20 cellular contexts compared by ENCODE assay signal in genomic region chr2:16687222-16687621, GRCh38. TPM values are rescaled to one million over a fixed set of nuclear protein-coding genes. Genes with fewer than 3 reads are reported as not detected.
DNase-seq lines count a peak whose midpoint lies in the region; ATAC-seq and TF ChIP-seq lines count a peak whose summit lies in the region.
"Had no signal": no experiment of that assay in that cellular context is flagged by ENCODE, and none has a peak within 500 bp of the region (broad histone marks: within the 10 kb centered on the region; RNA-seq: fewer than 3 reads in every experiment).

No MANE protein-coding gene starts in this region.

- no peak overlapping the region for H3K27ac ChIP-seq in heart left ventricle
- H3K27ac ChIP-seq in left ventricle myocardium inferior (replicated peaks), result no peak overlapping the region
- peak overlapping the region; percentile 100 for H3K27ac ChIP-seq in SK-N-MC
- no peak overlapping the region for H3K27ac ChIP-seq in smooth muscle cell (ENCODE audit: low read depth)
- H3K27ac ChIP-seq in dorsolateral prefrontal cortex, result no peak overlapping the region
- H3K27ac ChIP-seq: GM23248 had no signal

- no peak overlapping the region for H2AFZ ChIP-seq in smooth muscle cell (ENCODE audit: low read depth)
- H2AFZ ChIP-seq: GM23248 had no signal

- no peak overlapping the region for H3K4me3 Mint-ChIP-seq in memory B cell
- H3K4me3 Mint-ChIP-seq in stimulated activated memory B cell treated with anti-CD40 and anti-IgM and Interleukin-4, amounts not matched to agents 10 μg/mL and 1 μg/mL and 100 μg/mL, for 72 hours, result no peak overlapping the region
- H3K4me3 Mint-ChIP-seq: CD4-positive, CD25-positive, alpha-beta regulatory T cell; CD8-positive, alpha-beta memory T cell had no signal

- no peaks in the 10 kb centered on the region for H3K9me3 Mint-ChIP-seq in memory B cell
- H3K9me3 Mint-ChIP-seq in stimulated activated memory B cell treated with anti-CD40 and anti-IgM and Interleukin-4, amounts not matched to agents 10 μg/mL and 1 μg/mL and 100 μg/mL, for 72 hours, result no peaks in the 10 kb centered on the region

- H3K36me3 Mint-ChIP-seq in memory B cell, result no peaks in the 10 kb centered on the region
- H3K36me3 Mint-ChIP-seq in stimulated activated memory B cell treated with anti-CD40 and anti-IgM and Interleukin-4, amounts not matched to agents 10 μg/mL and 1 μg/mL and 100 μg/mL, for 72 hours, result no peaks in the 10 kb centered on the region
- H3K36me3 Mint-ChIP-seq: CD4-positive, CD25-positive, alpha-beta regulatory T cell; CD8-positive, alpha-beta memory T cell had no signal

- H3K79me2 ChIP-seq in smooth muscle cell (ENCODE audit: low read depth), result no peaks in the 10 kb centered on the region

- DNase-seq in heart left ventricle, result peak in 1 of 5 donors; percentile 45
- no peak for DNase-seq in left ventricle myocardium inferior
- no peak for DNase-seq in SK-N-MC (ENCODE audit: low read depth, low spot score)
- no peak for DNase-seq in memory B cell (ENCODE audit: low spot score in 2 of 2)
- no peak for DNase-seq in smooth muscle cell (lab: John Stamatoyannopoulos, UW; ENCODE audit: unreplicated experiment)
- DNase-seq in dorsolateral prefrontal cortex, result no peak
- DNase-seq: ACHN; BE2C; C1 segment of cervical spinal cord; CD4-positive, CD25-positive, alpha-beta regulatory T cell; CD8-positive, alpha-beta memory T cell; COR-L47; DMS 273 treated with DMSO at 0.1 percent for 48 hours; DMS53; DND-41; EL; GM23248 had no signal

- H3K4me1 ChIP-seq in heart left ventricle (peaks cover 0 to 6% (median 0%) of the 10 kb centered on the region in 12 donors), left ventricle myocardium inferior (no peaks in the 10 kb centered on the region), smooth muscle cell (ENCODE audit: low read depth) (no peaks in the 10 kb centered on the region)
- H3K4me1 ChIP-seq: BE2C, HAP-1 had no signal

- peak overlapping the region; percentile 93 for H3K27ac Mint-ChIP-seq in memory B cell
- H3K27ac Mint-ChIP-seq in stimulated activated memory B cell treated with anti-CD40 and anti-IgM and Interleukin-4, amounts not matched to agents 10 μg/mL and 1 μg/mL and 100 μg/mL, for 72 hours, result peak overlapping the region; percentile 95
- H3K27ac Mint-ChIP-seq: CD4-positive, CD25-positive, alpha-beta regulatory T cell; CD8-positive, alpha-beta memory T cell had no signal

- H3K9ac ChIP-seq in SK-N-MC (ENCODE audit: insufficient read length) (no peak overlapping the region), smooth muscle cell (ENCODE audit: low read depth) (no peak overlapping the region)
- H3K9ac ChIP-seq: GM23248 had no signal

- peaks cover 19% of the 10 kb centered on the region for H3K4me1 Mint-ChIP-seq in memory B cell
- peaks cover 61% of the 10 kb centered on the region for H3K4me1 Mint-ChIP-seq in stimulated activated memory B cell treated with anti-CD40 and anti-IgM and Interleukin-4, amounts not matched to agents 10 μg/mL and 1 μg/mL and 100 μg/mL, for 72 hours
- H3K4me1 Mint-ChIP-seq: CD4-positive, CD25-positive, alpha-beta regulatory T cell; CD8-positive, alpha-beta memory T cell had no signal

- H3K27me3 ChIP-seq in heart left ventricle, result no peaks in the 10 kb centered on the region
- H3K27me3 ChIP-seq in left ventricle myocardium inferior (ENCODE audit: low read depth), result peaks cover 8% of the 10 kb centered on the region
- H3K27me3 ChIP-seq in smooth muscle cell (ENCODE audit: low read depth), result peaks cover 7% of the 10 kb centered on the region
- no peaks in the 10 kb centered on the region for H3K27me3 ChIP-seq in dorsolateral prefrontal cortex

- no peak overlapping the region for H3K4me2 ChIP-seq in smooth muscle cell

- 31 to 67% (median 48%) methylated on average over 1 of the region's 1 CpG for WGBS in heart left ventricle, 4 donors
- 100% methylated on average over 1 of the region's 1 CpG for WGBS in smooth muscle cell (ENCODE audit: low lambda C conversion rate)

- no peaks in the 10 kb centered on the region for H4K20me1 ChIP-seq in smooth muscle cell (ENCODE audit: low read depth)

- TF ChIP-seq CTCF in heart left ventricle (IDR thresholded peaks at IDR 0.05) (no peak), left ventricle myocardium inferior (IDR thresholded peaks at IDR 0.05; ENCODE audit: borderline replicate concordance) (no peak), smooth muscle cell (IDR thresholded peaks at IDR 0.05; ENCODE audit: borderline replicate concordance, insufficient read depth, poor library complexity, severe bottlenecking) (no peak), dorsolateral prefrontal cortex (IDR thresholded peaks at IDR 0.05 in 54 of 56, conservative IDR thresholded peaks at IDR 0.05 in 2 of 56; ENCODE audit: low read depth in 1 of 56, partially characterized antibody in 56 of 56) (no peak)

- ATAC-seq in heart left ventricle (peak in 3 of 4 donors; percentile 52 to 57 (median 55)), memory B cell (ENCODE audit: low read depth) (no peak)
- ATAC-seq in stimulated activated memory B cell treated with anti-CD40 and anti-IgM and Interleukin-4, amounts not matched to agents 10 μg/mL and 1 μg/mL and 100 μg/mL, for 72 hours, result no peak

- H3K4me3 ChIP-seq in heart left ventricle (no peak overlapping the region), left ventricle myocardium inferior (no peak overlapping the region), SK-N-MC (no peak overlapping the region), smooth muscle cell (no peak overlapping the region), dorsolateral prefrontal cortex (no peak overlapping the region)
- H3K4me3 ChIP-seq: GM23248, HAP-1 had no signal

- intact Hi-C loops in heart left ventricle (cut with DNase I), result no loop called here
- intact Hi-C loops in left ventricle myocardium inferior (cut with micrococcal nuclease), result no loop called here
- intact Hi-C loops in dorsolateral prefrontal cortex (cut with DNase I), result no loop called here

- H3K9me3 ChIP-seq in heart left ventricle (no peaks in the 10 kb centered on the region), left ventricle myocardium inferior (replicated peaks) (no peaks in the 10 kb centered on the region), SK-N-MC (ENCODE audit: low read depth, low read length) (no peaks in the 10 kb centered on the region), smooth muscle cell (replicated peaks; ENCODE audit: low read depth) (no peaks in the 10 kb centered on the region)
- H3K9me3 ChIP-seq: BE2C, HAP-1 had no signal

- no peaks in the 10 kb centered on the region for H3F3A ChIP-seq in smooth muscle cell (ENCODE audit: low read depth)

- H3K27me3 Mint-ChIP-seq in memory B cell, result no peaks in the 10 kb centered on the region
- H3K27me3 Mint-ChIP-seq in stimulated activated memory B cell treated with anti-CD40 and anti-IgM and Interleukin-4, amounts not matched to agents 10 μg/mL and 1 μg/mL and 100 μg/mL, for 72 hours, result no peaks in the 10 kb centered on the region
- H3K27me3 Mint-ChIP-seq: CD4-positive, CD25-positive, alpha-beta regulatory T cell had no signal

- H3K36me3 ChIP-seq in heart left ventricle (no peaks in the 10 kb centered on the region), left ventricle myocardium inferior (no peaks in the 10 kb centered on the region), SK-N-MC (ENCODE audit: insufficient read depth, low read length) (peaks cover 5% of the 10 kb centered on the region; the same call in 1 of the 2 replicates), smooth muscle cell (ENCODE audit: low read depth) (no peaks in the 10 kb centered on the region)
- H3K36me3 ChIP-seq: BE2C, HAP-1 had no signal

- no peak for TF ChIP-seq POLR2A in heart left ventricle (IDR thresholded peaks at IDR 0.05)

RNA-seq across cellular contexts. Expression of gene CYRIA, which starts 21.6 kb away (rescaled TPM):
- total RNA-seq in heart left ventricle, result 10 to 100 TPM in 2 of 9 donors, 1 to 10 TPM in 6, under 1 TPM in 1; 0.86 to 19.9 (median 3.0) TPM
- polyA plus RNA-seq in heart left ventricle, result 1 to 10 TPM in 1 of 2 donors, under 1 TPM in 1; 0.95 to 1.6 TPM
- total RNA-seq in left ventricle myocardium inferior, result 4.1 TPM
- 5.8 and 6.3 TPM in 2 replicates for total RNA-seq in smooth muscle cell
- 1.7 and 4.1 TPM in 2 replicates for polyA plus RNA-seq in smooth muscle cell
- 100 to 1,000 TPM in 99 of 120 experiments, 10 to 100 TPM in 21; 53.2 to 194 (median 131) TPM for total RNA-seq in dorsolateral prefrontal cortex
- total RNA-seq: CD4-positive, CD25-positive, alpha-beta regulatory T cell; G401; GM23248 had no signal
- polyA plus RNA-seq: GM23248 had no signal

Comparison
In these comparisons a context has a peak if more than half of its experiments do, and no peak if none do; other contexts are left out.
1. ATAC-seq: peak in heart left ventricle (3 of 4); none in memory B cell (single experiment) and stimulated activated memory B cell treated with anti-CD40 and anti-IgM and Interleukin-4, amounts not matched to agents 10 μg/mL and 1 μg/mL and 100 μg/mL, for 72 hours (single experiment).